ENCODE assay signal across 1 cellular context in the genomic region with DNA sequence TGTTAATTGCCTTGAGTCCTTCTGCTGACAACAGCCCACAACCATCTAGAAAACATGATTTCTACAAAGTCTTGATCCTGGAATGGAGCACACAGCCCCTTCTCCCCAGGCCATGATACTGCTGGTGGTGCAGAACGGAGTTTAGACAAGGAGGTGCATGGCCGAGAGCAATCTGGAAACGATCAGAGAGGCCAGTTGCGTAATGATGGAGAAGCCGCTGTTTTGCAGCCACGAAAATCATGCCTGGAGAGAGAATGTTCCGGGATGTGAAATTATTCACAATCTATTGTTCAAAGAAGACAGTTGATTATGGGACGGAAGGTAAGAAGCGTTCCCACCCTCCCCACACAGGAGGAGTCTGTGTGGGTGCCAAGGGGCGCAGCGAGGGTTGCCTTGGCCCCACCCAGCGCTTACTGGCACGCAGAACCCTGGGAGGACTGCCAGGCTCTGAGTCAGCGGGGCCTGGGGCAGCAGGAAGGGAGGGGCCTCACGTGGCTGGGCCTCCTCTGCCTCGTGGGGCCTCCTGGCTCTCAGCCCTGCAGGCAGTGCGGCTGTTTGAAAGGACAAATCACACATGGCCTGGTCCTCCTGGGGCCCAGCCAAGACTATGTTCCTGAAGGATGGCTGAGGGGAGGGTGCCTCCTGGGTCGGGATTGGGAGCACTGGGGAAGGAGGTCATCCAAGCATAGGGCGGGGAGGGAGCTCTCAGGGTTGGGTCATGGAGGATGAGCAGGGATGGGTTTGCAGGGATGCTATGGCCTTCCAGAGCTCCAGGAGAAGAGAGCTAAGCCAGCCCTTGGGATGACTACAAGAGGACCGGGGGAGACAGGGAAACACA.
TF ChIP-seq lines count a peak whose summit lies in the region.

No MANE protein-coding gene starts in this region.

TF ChIP-seq in HEK293, 187 proteins besides CTCF, POLR2A, EP300 and RAD21 (continued from another document and continues in another):
- TF ChIP-seq ZNF776 (tag by site-specific recombination; IDR thresholded peaks at IDR 0.05; ENCODE audit: borderline replicate concordance) (no peak), ZNF600 (tag by site-specific recombination; IDR thresholded peaks at IDR 0.05) (peak; percentile 96), ZNF112 (tag by site-specific recombination; IDR thresholded peaks at IDR 0.05) (no peak), ZNF138 (tag by site-specific recombination; IDR thresholded peaks at IDR 0.05; ENCODE audit: borderline replicate concordance) (no peak), ZNF660 (tag by site-specific recombination; IDR thresholded peaks at IDR 0.05) (no peak; the same call in 1 of the 2 replicates), ZNF223 (tag by site-specific recombination; IDR thresholded peaks at IDR 0.05) (no peak), ZNF610 (tag by site-specific recombination; IDR thresholded peaks at IDR 0.05; ENCODE audit: borderline replicate concordance) (peak; percentile 77; the same call in 1 of the 2 replicates), ZSCAN16 (tag by site-specific recombination; IDR thresholded peaks at IDR 0.05) (no peak), ZNF266 (tag by site-specific recombination; IDR thresholded peaks at IDR 0.05; ENCODE audit: low read depth) (no peak), ZNF350 (tag by site-specific recombination; IDR thresholded peaks at IDR 0.05) (no peak), ZBTB20 (tag by site-specific recombination; IDR thresholded peaks at IDR 0.05) (peak; percentile 89), ZNF837 (tag by site-specific recombination; IDR thresholded peaks at IDR 0.05) (no peak), ZNF624 (tag by site-specific recombination; IDR thresholded peaks at IDR 0.05) (no peak), ZFP41 (tag by site-specific recombination; IDR thresholded peaks at IDR 0.05; ENCODE audit: borderline replicate concordance) (no peak), ZNF302 (tag by site-specific recombination; IDR thresholded peaks at IDR 0.05; ENCODE audit: low read depth) (no peak), ZNF394 (tag by site-specific recombination; IDR thresholded peaks at IDR 0.05; ENCODE audit: borderline replicate concordance) (peak; percentile 84; the same call in 1 of the 2 replicates), ZNF24 (tag by site-specific recombination; IDR thresholded peaks at IDR 0.05) (peak; percentile 88), ZNF132 (tag by site-specific recombination; IDR thresholded peaks at IDR 0.05; ENCODE audit: borderline replicate concordance) (no peak), ZNF791 (tag by site-specific recombination; IDR thresholded peaks at IDR 0.05) (no peak), ZSCAN23 (tag by site-specific recombination; IDR thresholded peaks at IDR 0.05) (peak; percentile 75), EGR2 (tag by site-specific recombination; IDR thresholded peaks at IDR 0.05; ENCODE audit: low read depth) (peak; percentile 80), ZNF248 (tag by site-specific recombination; IDR thresholded peaks at IDR 0.05) (no peak), ZNF654 (tag by site-specific recombination; IDR thresholded peaks at IDR 0.05; ENCODE audit: low read depth) (peak; percentile 5; the same call in 1 of the 2 replicates), GFI1B (tag by site-specific recombination; IDR thresholded peaks at IDR 0.05) (no peak), ZNF501 (tag by site-specific recombination; IDR thresholded peaks at IDR 0.05) (peak; percentile 67; the same call in 1 of the 2 replicates), ZSCAN30 (tag by site-specific recombination; IDR thresholded peaks at IDR 0.05) (peak; percentile 95), ZNF560 (tag by site-specific recombination; IDR thresholded peaks at IDR 0.05; ENCODE audit: borderline replicate concordance) (no peak), KLF8 (tag by site-specific recombination; IDR thresholded peaks at IDR 0.05) (peak; percentile 98), SCRT2 (tag by site-specific recombination; IDR thresholded peaks at IDR 0.05) (0 out of 2 replicates have a peak, but pooled peaks have one; percentile 36), ZNF354C (tag by site-specific recombination; IDR thresholded peaks at IDR 0.05; ENCODE audit: borderline replicate concordance, low read depth) (no peak), MZF1 (tag by site-specific recombination; IDR thresholded peaks at IDR 0.05; ENCODE audit: borderline replicate concordance) (no peak), HOXC10 (CRISPR knock-in tag; IDR thresholded peaks at IDR 0.05) (no peak), OSR2 (tag by site-specific recombination; IDR thresholded peaks at IDR 0.05) (peak; percentile 61; the same call in 1 of the 2 replicates), ZNF585B (tag by site-specific recombination; IDR thresholded peaks at IDR 0.05) (no peak), GLI2 (tag by site-specific recombination; IDR thresholded peaks at IDR 0.05; ENCODE audit: borderline replicate concordance, low read depth) (no peak), HOXA7 (CRISPR knock-in tag; IDR thresholded peaks at IDR 0.05; ENCODE audit: borderline replicate concordance) (no peak), ZNF292 (tag by site-specific recombination; IDR thresholded peaks at IDR 0.05; ENCODE audit: borderline replicate concordance, low read depth) (no peak), ZNF747 (tag by site-specific recombination; IDR thresholded peaks at IDR 0.05) (no peak), ZFP69B (tag by site-specific recombination; IDR thresholded peaks at IDR 0.05) (peak; percentile 97), ZNF707 (tag by site-specific recombination; IDR thresholded peaks at IDR 0.05) (no peak), IKZF3 (tag by site-specific recombination; IDR thresholded peaks at IDR 0.05) (peak; percentile 96), ZFHX2 (tag by site-specific recombination; conservative IDR thresholded peaks at IDR 0.05) (peak; percentile 91), ZNF843 (tag by site-specific recombination; IDR thresholded peaks at IDR 0.05) (peak; percentile 62), ZNF423 (tag by site-specific recombination; IDR thresholded peaks at IDR 0.05) (peak; percentile 82)
- TF ChIP-seq, protein P1, sequence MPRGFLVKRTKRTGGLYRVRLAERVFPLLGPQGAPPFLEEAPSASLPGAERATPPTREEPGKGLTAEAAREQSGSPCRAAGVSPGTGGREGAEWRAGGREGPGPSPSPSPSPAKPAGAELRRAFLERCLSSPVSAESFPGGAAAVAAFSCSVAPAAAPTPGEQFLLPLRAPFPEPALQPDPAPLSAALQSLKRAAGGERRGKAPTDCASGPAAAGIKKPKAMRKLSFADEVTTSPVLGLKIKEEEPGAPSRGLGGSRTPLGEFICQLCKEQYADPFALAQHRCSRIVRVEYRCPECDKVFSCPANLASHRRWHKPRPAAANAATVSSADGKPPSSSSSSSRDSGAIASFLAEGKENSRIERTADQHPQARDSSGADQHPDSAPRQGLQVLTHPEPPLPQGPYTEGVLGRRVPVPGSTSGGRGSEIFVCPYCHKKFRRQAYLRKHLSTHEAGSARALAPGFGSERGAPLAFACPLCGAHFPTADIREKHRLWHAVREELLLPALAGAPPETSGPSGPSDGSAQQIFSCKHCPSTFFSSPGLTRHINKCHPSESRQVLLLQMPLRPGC (tag by site-specific recombination; IDR thresholded peaks at IDR 0.05), result peak; percentile 87
- TF ChIP-seq, protein P2, sequence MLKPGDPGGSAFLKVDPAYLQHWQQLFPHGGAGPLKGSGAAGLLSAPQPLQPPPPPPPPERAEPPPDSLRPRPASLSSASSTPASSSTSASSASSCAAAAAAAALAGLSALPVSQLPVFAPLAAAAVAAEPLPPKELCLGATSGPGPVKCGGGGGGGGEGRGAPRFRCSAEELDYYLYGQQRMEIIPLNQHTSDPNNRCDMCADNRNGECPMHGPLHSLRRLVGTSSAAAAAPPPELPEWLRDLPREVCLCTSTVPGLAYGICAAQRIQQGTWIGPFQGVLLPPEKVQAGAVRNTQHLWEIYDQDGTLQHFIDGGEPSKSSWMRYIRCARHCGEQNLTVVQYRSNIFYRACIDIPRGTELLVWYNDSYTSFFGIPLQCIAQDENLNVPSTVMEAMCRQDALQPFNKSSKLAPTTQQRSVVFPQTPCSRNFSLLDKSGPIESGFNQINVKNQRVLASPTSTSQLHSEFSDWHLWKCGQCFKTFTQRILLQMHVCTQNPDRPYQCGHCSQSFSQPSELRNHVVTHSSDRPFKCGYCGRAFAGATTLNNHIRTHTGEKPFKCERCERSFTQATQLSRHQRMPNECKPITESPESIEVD (tag by site-specific recombination; IDR thresholded peaks at IDR 0.05), result no peak
- TF ChIP-seq, protein P3, sequence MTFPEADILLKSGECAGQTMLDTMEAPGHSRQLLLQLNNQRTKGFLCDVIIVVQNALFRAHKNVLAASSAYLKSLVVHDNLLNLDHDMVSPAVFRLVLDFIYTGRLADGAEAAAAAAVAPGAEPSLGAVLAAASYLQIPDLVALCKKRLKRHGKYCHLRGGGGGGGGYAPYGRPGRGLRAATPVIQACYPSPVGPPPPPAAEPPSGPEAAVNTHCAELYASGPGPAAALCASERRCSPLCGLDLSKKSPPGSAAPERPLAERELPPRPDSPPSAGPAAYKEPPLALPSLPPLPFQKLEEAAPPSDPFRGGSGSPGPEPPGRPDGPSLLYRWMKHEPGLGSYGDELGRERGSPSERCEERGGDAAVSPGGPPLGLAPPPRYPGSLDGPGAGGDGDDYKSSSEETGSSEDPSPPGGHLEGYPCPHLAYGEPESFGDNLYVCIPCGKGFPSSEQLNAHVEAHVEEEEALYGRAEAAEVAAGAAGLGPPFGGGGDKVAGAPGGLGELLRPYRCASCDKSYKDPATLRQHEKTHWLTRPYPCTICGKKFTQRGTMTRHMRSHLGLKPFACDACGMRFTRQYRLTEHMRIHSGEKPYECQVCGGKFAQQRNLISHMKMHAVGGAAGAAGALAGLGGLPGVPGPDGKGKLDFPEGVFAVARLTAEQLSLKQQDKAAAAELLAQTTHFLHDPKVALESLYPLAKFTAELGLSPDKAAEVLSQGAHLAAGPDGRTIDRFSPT (tag by site-specific recombination; IDR thresholded peaks at IDR 0.05), result peak; percentile 100
- TF ChIP-seq, protein P4, sequence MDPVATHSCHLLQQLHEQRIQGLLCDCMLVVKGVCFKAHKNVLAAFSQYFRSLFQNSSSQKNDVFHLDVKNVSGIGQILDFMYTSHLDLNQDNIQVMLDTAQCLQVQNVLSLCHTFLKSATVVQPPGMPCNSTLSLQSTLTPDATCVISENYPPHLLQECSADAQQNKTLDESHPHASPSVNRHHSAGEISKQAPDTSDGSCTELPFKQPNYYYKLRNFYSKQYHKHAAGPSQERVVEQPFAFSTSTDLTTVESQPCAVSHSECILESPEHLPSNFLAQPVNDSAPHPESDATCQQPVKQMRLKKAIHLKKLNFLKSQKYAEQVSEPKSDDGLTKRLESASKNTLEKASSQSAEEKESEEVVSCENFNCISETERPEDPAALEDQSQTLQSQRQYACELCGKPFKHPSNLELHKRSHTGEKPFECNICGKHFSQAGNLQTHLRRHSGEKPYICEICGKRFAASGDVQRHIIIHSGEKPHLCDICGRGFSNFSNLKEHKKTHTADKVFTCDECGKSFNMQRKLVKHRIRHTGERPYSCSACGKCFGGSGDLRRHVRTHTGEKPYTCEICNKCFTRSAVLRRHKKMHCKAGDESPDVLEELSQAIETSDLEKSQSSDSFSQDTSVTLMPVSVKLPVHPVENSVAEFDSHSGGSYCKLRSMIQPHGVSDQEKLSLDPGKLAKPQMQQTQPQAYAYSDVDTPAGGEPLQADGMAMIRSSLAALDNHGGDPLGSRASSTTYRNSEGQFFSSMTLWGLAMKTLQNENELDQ (tag by site-specific recombination; IDR thresholded peaks at IDR 0.05; ENCODE audit: low read depth), result no peak
- TF ChIP-seq, protein P5, sequence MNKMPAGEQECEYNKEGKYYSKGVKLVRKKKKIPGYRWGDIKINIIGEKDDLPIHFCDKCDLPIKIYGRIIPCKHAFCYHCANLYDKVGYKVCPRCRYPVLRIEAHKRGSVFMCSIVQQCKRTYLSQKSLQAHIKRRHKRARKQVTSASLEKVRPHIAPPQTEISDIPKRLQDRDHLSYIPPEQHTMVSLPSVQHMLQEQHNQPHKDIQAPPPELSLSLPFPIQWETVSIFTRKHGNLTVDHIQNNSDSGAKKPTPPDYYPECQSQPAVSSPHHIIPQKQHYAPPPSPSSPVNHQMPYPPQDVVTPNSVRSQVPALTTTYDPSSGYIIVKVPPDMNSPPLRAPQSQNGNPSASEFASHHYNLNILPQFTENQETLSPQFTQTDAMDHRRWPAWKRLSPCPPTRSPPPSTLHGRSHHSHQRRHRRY (tag by site-specific recombination; IDR thresholded peaks at IDR 0.05), result no peak
- TF ChIP-seq, protein P6, sequence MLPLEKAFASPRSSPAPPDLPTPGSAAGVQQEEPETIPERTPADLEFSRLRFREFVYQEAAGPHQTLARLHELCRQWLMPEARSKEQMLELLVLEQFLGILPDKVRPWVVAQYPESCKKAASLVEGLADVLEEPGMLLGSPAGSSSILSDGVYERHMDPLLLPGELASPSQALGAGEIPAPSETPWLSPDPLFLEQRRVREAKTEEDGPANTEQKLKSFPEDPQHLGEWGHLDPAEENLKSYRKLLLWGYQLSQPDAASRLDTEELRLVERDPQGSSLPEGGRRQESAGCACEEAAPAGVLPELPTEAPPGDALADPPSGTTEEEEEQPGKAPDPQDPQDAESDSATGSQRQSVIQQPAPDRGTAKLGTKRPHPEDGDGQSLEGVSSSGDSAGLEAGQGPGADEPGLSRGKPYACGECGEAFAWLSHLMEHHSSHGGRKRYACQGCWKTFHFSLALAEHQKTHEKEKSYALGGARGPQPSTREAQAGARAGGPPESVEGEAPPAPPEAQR (tag by site-specific recombination; IDR thresholded peaks at IDR 0.05), result no peak
- TF ChIP-seq, protein P7, sequence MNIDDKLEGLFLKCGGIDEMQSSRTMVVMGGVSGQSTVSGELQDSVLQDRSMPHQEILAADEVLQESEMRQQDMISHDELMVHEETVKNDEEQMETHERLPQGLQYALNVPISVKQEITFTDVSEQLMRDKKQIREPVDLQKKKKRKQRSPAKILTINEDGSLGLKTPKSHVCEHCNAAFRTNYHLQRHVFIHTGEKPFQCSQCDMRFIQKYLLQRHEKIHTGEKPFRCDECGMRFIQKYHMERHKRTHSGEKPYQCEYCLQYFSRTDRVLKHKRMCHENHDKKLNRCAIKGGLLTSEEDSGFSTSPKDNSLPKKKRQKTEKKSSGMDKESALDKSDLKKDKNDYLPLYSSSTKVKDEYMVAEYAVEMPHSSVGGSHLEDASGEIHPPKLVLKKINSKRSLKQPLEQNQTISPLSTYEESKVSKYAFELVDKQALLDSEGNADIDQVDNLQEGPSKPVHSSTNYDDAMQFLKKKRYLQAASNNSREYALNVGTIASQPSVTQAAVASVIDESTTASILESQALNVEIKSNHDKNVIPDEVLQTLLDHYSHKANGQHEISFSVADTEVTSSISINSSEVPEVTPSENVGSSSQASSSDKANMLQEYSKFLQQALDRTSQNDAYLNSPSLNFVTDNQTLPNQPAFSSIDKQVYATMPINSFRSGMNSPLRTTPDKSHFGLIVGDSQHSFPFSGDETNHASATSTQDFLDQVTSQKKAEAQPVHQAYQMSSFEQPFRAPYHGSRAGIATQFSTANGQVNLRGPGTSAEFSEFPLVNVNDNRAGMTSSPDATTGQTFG (tag by site-specific recombination; IDR thresholded peaks at IDR 0.05; ENCODE audit: borderline replicate concordance), result no peak
- TF ChIP-seq, protein P8, sequence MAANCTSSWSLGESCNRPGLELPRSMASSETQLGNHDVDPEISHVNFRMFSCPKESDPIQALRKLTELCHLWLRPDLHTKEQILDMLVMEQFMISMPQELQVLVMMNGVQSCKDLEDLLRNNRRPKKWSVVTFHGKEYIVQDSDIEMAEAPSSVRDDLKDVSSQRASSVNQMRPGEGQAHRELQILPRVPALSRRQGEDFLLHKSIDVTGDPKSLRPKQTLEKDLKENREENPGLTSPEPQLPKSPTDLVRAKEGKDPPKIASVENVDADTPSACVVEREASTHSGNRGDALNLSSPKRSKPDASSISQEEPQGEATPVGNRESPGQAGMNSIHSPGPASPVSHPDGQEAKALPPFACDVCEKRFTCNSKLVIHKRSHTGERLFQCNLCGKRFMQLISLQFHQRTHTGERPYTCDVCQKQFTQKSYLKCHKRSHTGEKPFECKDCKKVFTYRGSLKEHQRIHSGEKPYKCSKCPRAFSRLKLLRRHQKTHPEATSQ (tag by site-specific recombination; IDR thresholded peaks at IDR 0.05), result peak; percentile 71; the same call in 1 of the 2 replicates
